In genomic region chr16:21685034-21685455, GRCh38 we compare ENCODE assay signal across 22 cellular contexts.
DNase-seq lines count a peak whose midpoint lies in the region; ATAC-seq and TF ChIP-seq lines count a peak whose summit lies in the region.
"Had no signal": no experiment of that assay in that cellular context is flagged by ENCODE, and none has a peak within 500 bp of the region (broad histone marks: within the 10 kb centered on the region; RNA-seq: fewer than 3 reads in every experiment).

No MANE protein-coding gene starts in this region.

- H3K27ac ChIP-seq in HEK293 (ENCODE audit: extremely low read depth, low read depth, low read length) = no peak overlapping the region
- H3K27ac ChIP-seq: coronary artery, prostate gland, thoracic aorta had no signal

- no peaks in the 10 kb centered on the region for H3K4me1 ChIP-seq in HEK293 (ENCODE audit: control insufficient read depth, insufficient read depth, low read length)
- H3K4me1 ChIP-seq: prostate gland had no signal

- in situ Hi-C loops in GM13977 (cut with MboI; ENCODE audit: low pct_unique_long_range_greater_than_20kb, low sequenced_read_pairs, unreplicated experiment) = no loop called here

- peak; percentile 30 for DNase-seq in AG20443 (ENCODE audit: low spot score)
- peak; percentile 31 for DNase-seq in astrocyte of the hippocampus (ENCODE audit: low read depth, low spot score)
- peak; percentile 77 for DNase-seq in left kidney (ENCODE audit: low read depth, low spot score)
- no peak for DNase-seq in GM13977 (ENCODE audit: low spot score)
- DNase-seq in NCI-H187 (lab: John Stamatoyannopoulos, UW) = no peak
- DNase-seq: activated CD8-positive, alpha-beta memory T cell treated with anti-CD3 and anti-CD28 coated beads for 24 hours; activated naive CD4-positive, alpha-beta T cell treated with Interleukin-2 at 50 U/mL for 16 hours; activated T-cell treated with anti-CD3 and anti-CD28 coated beads, Interleukin-2, amount 50 U/mL, for 4 hours; amniotic stem cell; glutamatergic neuron; left ventricle myocardium superior; small intestine; stimulated activated CD4-positive, alpha-beta T cell treated with anti-CD3 and anti-CD28 coated beads, Interleukin-4, amount 100 ng/mL, for 1 hour; stimulated activated naive CD4-positive, alpha-beta T cell treated with Interleukin-2 at 50 U/mL for 16 hours; T1000 had no signal

- no peaks in the 10 kb centered on the region for H3K9me3 ChIP-seq in HEK293 (ENCODE audit: control insufficient read depth, insufficient read depth, low read depth, low read length)
- H3K9me3 ChIP-seq: prostate gland, thoracic aorta had no signal

- CTCF ChIA-PET in HEK293 (lab: Yijun Ruan, JAX) = interaction anchor here (1.1 to 1.4 kb wide), 4 partner anchors 8 to 14 kb away, joined by 3 to 12 read pairs (median 6); no protein-coding TSS in a partner anchor

- no peak overlapping the region for H3K4me3 ChIP-seq in HEK293 (ENCODE audit: low read depth, low read length)
- H3K4me3 ChIP-seq: coronary artery, prostate gland, thoracic aorta had no signal

- H3K36me3 ChIP-seq in HEK293 (ENCODE audit: control insufficient read depth in 2 of 2, insufficient read depth in 1 of 2, low read length in 2 of 2) = no peaks in the 10 kb centered on the region
- H3K36me3 ChIP-seq: prostate gland, thoracic aorta had no signal

- POLR2A ChIA-PET in HEK293 (lab: Yijun Ruan, JAX) = no interaction called here

- ATAC-seq in GM19452 (IDR thresholded peaks at IDR 0.05; ENCODE audit: unreplicated experiment) (no peak), HG03442 (IDR thresholded peaks at IDR 0.05; ENCODE audit: unreplicated experiment) (no peak)
- ATAC-seq: activated T-cell treated with anti-CD3 and anti-CD28 coated beads, Interleukin-2, amount 50 U/mL, for 4 hours; left ventricle myocardium superior; natural killer cell treated with Interleukin-12 subunit alpha and Interleukin-12 subunit beta and Interleukin-15 and Interleukin-18, amount 100 ng/mL, for 72 hours had no signal

- TF ChIP-seq CTCF in HEK293 (tag by site-specific recombination; IDR thresholded peaks at IDR 0.05) = no peak
- TF ChIP-seq CTCF in GM13977 (IDR thresholded peaks at IDR 0.05; ENCODE audit: extremely low read depth, insufficient read depth, missing control alignments) = no peak

TF ChIP-seq in HEK293, 187 proteins besides CTCF, POLR2A, EP300 and RAD21:
- TF ChIP-seq ZBTB20 (tag by site-specific recombination; IDR thresholded peaks at IDR 0.05) = no peak
- TF ChIP-seq, protein P1, sequence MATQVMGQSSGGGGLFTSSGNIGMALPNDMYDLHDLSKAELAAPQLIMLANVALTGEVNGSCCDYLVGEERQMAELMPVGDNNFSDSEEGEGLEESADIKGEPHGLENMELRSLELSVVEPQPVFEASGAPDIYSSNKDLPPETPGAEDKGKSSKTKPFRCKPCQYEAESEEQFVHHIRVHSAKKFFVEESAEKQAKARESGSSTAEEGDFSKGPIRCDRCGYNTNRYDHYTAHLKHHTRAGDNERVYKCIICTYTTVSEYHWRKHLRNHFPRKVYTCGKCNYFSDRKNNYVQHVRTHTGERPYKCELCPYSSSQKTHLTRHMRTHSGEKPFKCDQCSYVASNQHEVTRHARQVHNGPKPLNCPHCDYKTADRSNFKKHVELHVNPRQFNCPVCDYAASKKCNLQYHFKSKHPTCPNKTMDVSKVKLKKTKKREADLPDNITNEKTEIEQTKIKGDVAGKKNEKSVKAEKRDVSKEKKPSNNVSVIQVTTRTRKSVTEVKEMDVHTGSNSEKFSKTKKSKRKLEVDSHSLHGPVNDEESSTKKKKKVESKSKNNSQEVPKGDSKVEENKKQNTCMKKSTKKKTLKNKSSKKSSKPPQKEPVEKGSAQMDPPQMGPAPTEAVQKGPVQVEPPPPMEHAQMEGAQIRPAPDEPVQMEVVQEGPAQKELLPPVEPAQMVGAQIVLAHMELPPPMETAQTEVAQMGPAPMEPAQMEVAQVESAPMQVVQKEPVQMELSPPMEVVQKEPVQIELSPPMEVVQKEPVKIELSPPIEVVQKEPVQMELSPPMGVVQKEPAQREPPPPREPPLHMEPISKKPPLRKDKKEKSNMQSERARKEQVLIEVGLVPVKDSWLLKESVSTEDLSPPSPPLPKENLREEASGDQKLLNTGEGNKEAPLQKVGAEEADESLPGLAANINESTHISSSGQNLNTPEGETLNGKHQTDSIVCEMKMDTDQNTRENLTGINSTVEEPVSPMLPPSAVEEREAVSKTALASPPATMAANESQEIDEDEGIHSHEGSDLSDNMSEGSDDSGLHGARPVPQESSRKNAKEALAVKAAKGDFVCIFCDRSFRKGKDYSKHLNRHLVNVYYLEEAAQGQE (tag by site-specific recombination; IDR thresholded peaks at IDR 0.05) = peak; percentile 94

Comparison
In these comparisons a context has a peak if more than half of its experiments do, and no peak if none do; other contexts are left out.
1. DNase-seq: peak in AG20443 (single experiment), astrocyte of the hippocampus (single experiment) and left kidney (single experiment); none in GM13977 (single experiment) and NCI-H187 (0 of 2).